In genomic region chr7:144529269-144529926, GRCh38 we compare ENCODE assay signal across 12 cellular contexts.
DNase-seq lines count a peak whose midpoint lies in the region; ATAC-seq and TF ChIP-seq lines count a peak whose summit lies in the region.
"Had no signal": no experiment of that assay in that cellular context is flagged by ENCODE, and none has a peak within 500 bp of the region (broad histone marks: within the 10 kb centered on the region; RNA-seq: fewer than 3 reads in every experiment).

No MANE protein-coding gene starts in this region.

- ATAC-seq in GM19397 (IDR thresholded peaks at IDR 0.05; ENCODE audit: unreplicated experiment) (peak; percentile 95), HG02852 (IDR thresholded peaks at IDR 0.05; ENCODE audit: unreplicated experiment) (peak; percentile 99), HG03558 (IDR thresholded peaks at IDR 0.05; ENCODE audit: extremely low read depth, unreplicated experiment) (peak; percentile 90)
- ATAC-seq: naive thymus-derived CD8-positive, alpha-beta T cell had no signal

- in situ Hi-C loops in GM13976 (cut with MboI; ENCODE audit: low sequenced_read_pairs, unreplicated experiment) = no loop called here

- DNase-seq in GM13976 (ENCODE audit: low spot score) (peak; percentile 66), OCI-M2 (lab: John Stamatoyannopoulos, UW; ENCODE audit: unreplicated experiment) (no peak), HPDE6-E6E7 (ENCODE audit: extremely low spot score) (no peak), germinal center (ENCODE audit: low spot score) (no peak), DMS79 treated with DMSO at 0.1 percent for 48 hours (lab: John Stamatoyannopoulos, UW) (no peak)
- DNase-seq: activated CD4-positive, alpha-beta T cell treated with anti-CD3 and anti-CD28 coated beads for 48 hours; naive thymus-derived CD8-positive, alpha-beta T cell; NCI-H2029 treated with DMSO at 0.1 percent for 48 hours; SIG-M5 had no signal

- no peak for TF ChIP-seq CTCF in GM13976 (IDR thresholded peaks at IDR 0.05; ENCODE audit: borderline replicate concordance, control extremely low read depth, extremely low read depth, insufficient read depth, missing control alignments)
